In the genomic region with DNA sequence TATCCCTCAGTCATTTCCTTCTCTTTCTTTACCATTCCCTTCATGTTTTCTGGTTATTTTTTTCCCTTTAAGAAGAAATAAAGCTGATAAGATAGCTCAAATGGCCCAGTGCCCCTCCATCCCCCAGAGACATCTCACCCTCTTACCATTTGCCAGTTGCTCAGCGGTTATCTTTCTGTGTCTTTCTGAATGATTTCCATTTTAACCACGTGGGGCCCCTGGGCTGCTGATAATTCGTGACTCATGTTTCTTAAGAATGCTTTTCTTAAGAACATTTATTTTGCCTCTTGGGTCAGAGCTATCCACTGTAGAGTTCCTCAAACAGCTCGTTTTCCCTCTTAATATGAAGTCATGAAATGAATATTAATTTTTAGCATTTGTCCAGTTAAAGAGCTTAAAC, we compare ENCODE assay signal across 16 cellular contexts.
DNase-seq lines count a peak whose midpoint lies in the region; ATAC-seq, FAIRE-seq and TF ChIP-seq lines count a peak whose summit lies in the region.
"Had no signal": no experiment of that assay in that cellular context is flagged by ENCODE, and none has a peak within 500 bp of the region (broad histone marks: within the 10 kb centered on the region; RNA-seq: fewer than 3 reads in every experiment).

No MANE protein-coding gene starts in this region.

- H3K27ac ChIP-seq in lower lobe of right lung = peak overlapping the region; percentile 48
- no peak overlapping the region for H3K27ac ChIP-seq in sigmoid colon

- TF ChIP-seq EP300 in sigmoid colon (IDR thresholded peaks at IDR 0.05) = no peak

- H3K4me1 ChIP-seq in lower lobe of right lung = peaks cover 33% of the 10 kb centered on the region
- H3K4me1 ChIP-seq in sigmoid colon = no peaks in the 10 kb centered on the region
- H3K4me1 ChIP-seq: HAP-1 had no signal

- H3K27me3 ChIP-seq in lower lobe of right lung (ENCODE audit: low read depth) = no peaks in the 10 kb centered on the region
- H3K27me3 ChIP-seq in sigmoid colon = no peaks in the 10 kb centered on the region
- H3K27me3 ChIP-seq: body of pancreas had no signal

- H3K9me3 ChIP-seq in lower lobe of right lung (no peaks in the 10 kb centered on the region), sigmoid colon (no peaks in the 10 kb centered on the region)
- H3K9me3 ChIP-seq: body of pancreas, HAP-1 had no signal

- no peak for TF ChIP-seq POLR2A in sigmoid colon (IDR thresholded peaks at IDR 0.05)

- 80 to 84% methylated on average over 4 of the region's 4 CpGs for WGBS in sigmoid colon, 2 donors

- H3K36me3 ChIP-seq in lower lobe of right lung = no peaks in the 10 kb centered on the region
- H3K36me3 ChIP-seq in sigmoid colon = no peaks in the 10 kb centered on the region
- H3K36me3 ChIP-seq: HAP-1 had no signal

- in situ Hi-C loops in astrocyte of the spinal cord (cut with HindIII; ENCODE audit: low sequenced_read_pairs) = no loop called here

- H3K4me3 ChIP-seq in astrocyte of the spinal cord (ENCODE audit: low read depth, low read length) = no peak overlapping the region
- H3K4me3 ChIP-seq in lower lobe of right lung = no peak overlapping the region
- H3K4me3 ChIP-seq in sigmoid colon = no peak overlapping the region
- H3K4me3 ChIP-seq: body of pancreas, HAP-1 had no signal

- intact Hi-C loops in lower lobe of right lung (cut with DNase I) (no loop called here), sigmoid colon (cut with DNase I) (no loop called here), head of caudate nucleus (cut with DNase I) (no loop called here)

- no peak for FAIRE-seq in GM19239 (lab: Jason Lieb, UNC)
- FAIRE-seq: GM18507 had no signal

- ATAC-seq in lower lobe of right lung = peak in 1 of 2 donors; percentile 34
- ATAC-seq in HG02885 (IDR thresholded peaks at IDR 0.05; ENCODE audit: poor library complexity, unreplicated experiment) = no peak
- ATAC-seq: body of pancreas had no signal

- TF ChIP-seq CTCF in astrocyte of the spinal cord (IDR thresholded peaks at IDR 0.05; ENCODE audit: low read depth, low read length) = no peak
- no peak for TF ChIP-seq CTCF in lower lobe of right lung (IDR thresholded peaks at IDR 0.05)
- no peak for TF ChIP-seq CTCF in sigmoid colon (IDR thresholded peaks at IDR 0.05)

- DNase-seq in AG08396 (ENCODE audit: low spot score) (peak; percentile 8), HS-27A (ENCODE audit: low read depth) (peak; percentile 11), astrocyte of the spinal cord (ENCODE audit: low read depth, low spot score) (peak; percentile 39), lower lobe of right lung (no peak), sigmoid colon (no peak), head of caudate nucleus (no peak), GM19239 (ENCODE audit: insufficient read length, low spot score) (no peak)
- DNase-seq: activated B cell treated with CpG ODN at 0.5 μM for 24 hours, activated T-cell treated with anti-CD3 and anti-CD28 coated beads for 4 hours, body of pancreas, hippocampal formation, NCI-H1417 treated with DMSO at 0.1 percent for 48 hours, NCI-H69 had no signal

Comparison
In these comparisons a context has a peak if more than half of its experiments do, and no peak if none do; other contexts are left out.
1. DNase-seq: peak in AG08396 (single experiment), HS-27A (single experiment) and astrocyte of the spinal cord (single experiment); none in lower lobe of right lung (single experiment), sigmoid colon (single experiment), head of caudate nucleus (0 of 42) and GM19239 (single experiment).